In genomic region chr20:45993197-45993951, GRCh38 we compare ENCODE assay signal across 13 cellular contexts. TPM values are rescaled to one million over a fixed set of nuclear protein-coding genes. Genes with fewer than 3 reads are reported as not detected.
DNase-seq lines count a peak whose midpoint lies in the region; ATAC-seq and TF ChIP-seq lines count a peak whose summit lies in the region.
"Had no signal": no experiment of that assay in that cellular context is flagged by ENCODE, and none has a peak within 500 bp of the region (broad histone marks: within the 10 kb centered on the region; RNA-seq: fewer than 3 reads in every experiment).

No MANE protein-coding gene starts in this region.

- peaks cover 20% of the 10 kb centered on the region for H3K4me1 ChIP-seq in Panc1 (ENCODE audit: control insufficient read depth, insufficient read depth, low read length)

- peaks cover 40% of the 10 kb centered on the region for H3K4me1 Mint-ChIP-seq in activated T-cell treated with anti-CD3 and anti-CD28 coated beads, Interleukin-2, amount 50 U/mL, for 72 hours (ENCODE audit: low read depth)
- peaks cover 21% of the 10 kb centered on the region for H3K4me1 Mint-ChIP-seq in activated T-cell treated with anti-CD3 and anti-CD28 coated beads, Interleukin-2, amount 50 U/mL, for 24 hours (ENCODE audit: low read depth)
- H3K4me1 Mint-ChIP-seq in type B pancreatic cell (ENCODE audit: unreplicated experiment) = peaks cover 7% of the 10 kb centered on the region
- peaks cover 6% of the 10 kb centered on the region for H3K4me1 Mint-ChIP-seq in osteocyte (ENCODE audit: unreplicated experiment)

- intact Hi-C loops in Panc1 (cut with micrococcal nuclease; ENCODE audit: unreplicated experiment) (no loop called here), dorsolateral prefrontal cortex (cut with DNase I) (no loop called here)

- H3K9me3 Mint-ChIP-seq in activated T-cell treated with anti-CD3 and anti-CD28 coated beads, Interleukin-2, amount 50 U/mL, for 72 hours = no peaks in the 10 kb centered on the region
- no peaks in the 10 kb centered on the region for H3K9me3 Mint-ChIP-seq in activated T-cell treated with anti-CD3 and anti-CD28 coated beads, Interleukin-2, amount 50 U/mL, for 24 hours
- H3K9me3 Mint-ChIP-seq in type B pancreatic cell (no peaks in the 10 kb centered on the region), osteocyte (ENCODE audit: unreplicated experiment) (no peaks in the 10 kb centered on the region)
- H3K9me3 Mint-ChIP-seq: CD4-positive, CD25-positive, alpha-beta regulatory T cell had no signal

- TF ChIP-seq CTCF in Panc1 (IDR thresholded peaks at IDR 0.05) = no peak
- TF ChIP-seq CTCF in epithelial cell of proximal tubule (conservative IDR thresholded peaks at IDR 0.05; ENCODE audit: low read depth, low read length) = no peak
- TF ChIP-seq CTCF in type B pancreatic cell (conservative IDR thresholded peaks at IDR 0.05) = no peak
- no peak for TF ChIP-seq CTCF in osteocyte (IDR thresholded peaks at IDR 0.05)
- no peak for TF ChIP-seq CTCF in dorsolateral prefrontal cortex (IDR thresholded peaks at IDR 0.05 in 54 of 56, conservative IDR thresholded peaks at IDR 0.05 in 2 of 56; ENCODE audit: low read depth in 1 of 56, partially characterized antibody in 56 of 56)

- H3K4me3 Mint-ChIP-seq in activated T-cell treated with anti-CD3 and anti-CD28 coated beads, Interleukin-2, amount 50 U/mL, for 72 hours = no peak overlapping the region
- H3K4me3 Mint-ChIP-seq in activated T-cell treated with anti-CD3 and anti-CD28 coated beads, Interleukin-2, amount 50 U/mL, for 24 hours = no peak overlapping the region
- H3K4me3 Mint-ChIP-seq in type B pancreatic cell (peak overlapping the region; percentile 44), osteocyte (ENCODE audit: unreplicated experiment) (no peak overlapping the region)
- H3K4me3 Mint-ChIP-seq: CD4-positive, CD25-positive, alpha-beta regulatory T cell had no signal

- in situ Hi-C loops in Panc1 (cut with HindIII; ENCODE audit: low pct_unique_long_range_greater_than_20kb, low sequenced_read_pairs) = no loop called here

- peak; percentile 83 to 89 for ATAC-seq in activated T-cell treated with anti-CD3 and anti-CD28 coated beads, Interleukin-2, amount 50 U/mL, for 72 hours (replicated peaks in 1 of 2)
- ATAC-seq in Panc1 (peak; percentile 96), HG03432 (IDR thresholded peaks at IDR 0.05; ENCODE audit: unreplicated experiment) (no peak)

- CTCF ChIA-PET in Panc1 (lab: Charles Lee) = no interaction called here

- H3K27me3 ChIP-seq in Panc1 (ENCODE audit: control insufficient read depth, insufficient read depth, low read length) = no peaks in the 10 kb centered on the region
- H3K27me3 ChIP-seq in dorsolateral prefrontal cortex = peaks cover 0 to 42% (median 0%) of the 10 kb centered on the region in 45 donors

- H3K9me3 ChIP-seq in Panc1 (ENCODE audit: control insufficient read depth, insufficient read depth, low read depth, low read length) = no peaks in the 10 kb centered on the region

- H3K27me3 Mint-ChIP-seq in activated T-cell treated with anti-CD3 and anti-CD28 coated beads, Interleukin-2, amount 50 U/mL, for 72 hours (ENCODE audit: low read depth) = peaks cover 11% of the 10 kb centered on the region
- H3K27me3 Mint-ChIP-seq in activated T-cell treated with anti-CD3 and anti-CD28 coated beads, Interleukin-2, amount 50 U/mL, for 24 hours = peaks cover 4% of the 10 kb centered on the region
- H3K27me3 Mint-ChIP-seq in type B pancreatic cell (peaks cover 7% of the 10 kb centered on the region), osteocyte (ENCODE audit: unreplicated experiment) (peaks cover 23% of the 10 kb centered on the region)

- H3K4me3 ChIP-seq in Panc1 (ENCODE audit: low read depth in 2 of 2, low read length in 2 of 2) (no peak overlapping the region), epithelial cell of proximal tubule (ENCODE audit: low read depth, low read length) (no peak overlapping the region), dorsolateral prefrontal cortex (no peak overlapping the region)

- H3K36me3 ChIP-seq in Panc1 (ENCODE audit: control insufficient read depth, insufficient read depth, low read length) = no peaks in the 10 kb centered on the region

- H3K27ac ChIP-seq in Panc1 (ENCODE audit: low read length) (peak overlapping the region; percentile 40), dorsolateral prefrontal cortex (no peak overlapping the region)

- no peaks in the 10 kb centered on the region for H3K36me3 Mint-ChIP-seq in activated T-cell treated with anti-CD3 and anti-CD28 coated beads, Interleukin-2, amount 50 U/mL, for 72 hours (ENCODE audit: insufficient read depth in 2 of 2)
- no peaks in the 10 kb centered on the region for H3K36me3 Mint-ChIP-seq in activated T-cell treated with anti-CD3 and anti-CD28 coated beads, Interleukin-2, amount 50 U/mL, for 24 hours (ENCODE audit: low read depth)
- H3K36me3 Mint-ChIP-seq in type B pancreatic cell (no peaks in the 10 kb centered on the region), osteocyte (ENCODE audit: unreplicated experiment) (no peaks in the 10 kb centered on the region)
- H3K36me3 Mint-ChIP-seq: CD4-positive, CD25-positive, alpha-beta regulatory T cell had no signal

- BruUV-seq in Panc1 (replicated peaks; lab: Mats Ljungman, UMichigan) = no TSS peak

- POLR2A ChIA-PET in Panc1 (lab: Charles Lee) = interaction anchor here (0.6 kb wide), 2 partner anchors 58 to 213 kb away, joined by 5 to 7 read pairs; no protein-coding TSS in a partner anchor

- DNase-seq in activated T-cell treated with anti-CD3 and anti-CD28 coated beads, Interleukin-2, amount 50 U/mL, for 72 hours = no peak
- no peak for DNase-seq in activated T-cell treated with anti-CD3 and anti-CD28 coated beads, Interleukin-2, amount 50 U/mL, for 24 hours
- DNase-seq in Panc1 (ENCODE audit: low read depth, low spot score) (no peak), epithelial cell of proximal tubule (ENCODE audit: low read depth) (peak; percentile 20), type B pancreatic cell (ENCODE audit: extremely low spot score, unreplicated experiment) (no peak), osteocyte (ENCODE audit: extremely low spot score, unreplicated experiment) (no peak), dorsolateral prefrontal cortex (no peak)
- DNase-seq: activated gamma-delta T cell; H7; NCI-H2171; stimulated activated CD4-positive, alpha-beta T cell treated with anti-CD3 and anti-CD28 coated beads, Interleukin-2, amount 100 ng/mL, for 24 hours had no signal

- no peak overlapping the region for H3K27ac Mint-ChIP-seq in activated T-cell treated with anti-CD3 and anti-CD28 coated beads, Interleukin-2, amount 50 U/mL, for 72 hours
- H3K27ac Mint-ChIP-seq in activated T-cell treated with anti-CD3 and anti-CD28 coated beads, Interleukin-2, amount 50 U/mL, for 24 hours = no peak overlapping the region
- H3K27ac Mint-ChIP-seq in type B pancreatic cell (peak overlapping the region; percentile 86), osteocyte (ENCODE audit: unreplicated experiment) (no peak overlapping the region)
- H3K27ac Mint-ChIP-seq: CD4-positive, CD25-positive, alpha-beta regulatory T cell had no signal

RNA-seq across cellular contexts. Expression of gene MMP9, which starts 15.3 kb away (rescaled TPM):
- under 1 TPM in 1 of 2 donors, not detected in 1; 0.14 TPM for total RNA-seq in activated T-cell treated with anti-CD3 and anti-CD28 coated beads, Interleukin-2, amount 50 U/mL, for 72 hours
- total RNA-seq in Panc1 (2021; ENCODE audit: unreplicated experiment) (0.26 TPM), epithelial cell of proximal tubule (0.80 and 1.4 TPM in 2 replicates), type B pancreatic cell (ENCODE audit: low replicate concordance) (0.53 TPM in 1 of 2 replicates, not detected in the other), osteocyte (not detected in 2 replicates), dorsolateral prefrontal cortex (10 to 100 TPM in 1 of 120 experiments, 1 to 10 TPM in 34, under 1 TPM in 42, not detected in 43; 0.17 to 18.4 (median 0.84) TPM)
- polyA plus RNA-seq in Panc1 (2012; ENCODE audit: insufficient read length) = 0.62 TPM
- polyA plus RNA-seq: CD4-positive, CD25-positive, alpha-beta regulatory T cell had no signal

RNA-seq across cellular contexts. Expression of gene ZNF335, which starts 21.4 kb away (rescaled TPM):
- 10 to 100 TPM; 28.4 to 29.8 TPM for total RNA-seq in activated T-cell treated with anti-CD3 and anti-CD28 coated beads, Interleukin-2, amount 50 U/mL, for 72 hours
- 31.1 TPM for total RNA-seq in Panc1 (2021; ENCODE audit: unreplicated experiment)
- polyA plus RNA-seq in Panc1 (2012; ENCODE audit: insufficient read length) = 25.2 TPM
- total RNA-seq in epithelial cell of proximal tubule = 14.9 and 16.0 TPM in 2 replicates
- total RNA-seq in type B pancreatic cell (ENCODE audit: low replicate concordance) = 19.9 and 23.6 TPM in 2 replicates
- 23.9 and 24.6 TPM in 2 replicates for total RNA-seq in osteocyte
- total RNA-seq in dorsolateral prefrontal cortex = 10 to 100 TPM; 20.9 to 40.0 (median 26.7) TPM

RNA-seq across cellular contexts. Expression of gene SLC12A5, which starts 35.6 kb away (rescaled TPM):
- total RNA-seq in activated T-cell treated with anti-CD3 and anti-CD28 coated beads, Interleukin-2, amount 50 U/mL, for 72 hours = 1 to 10 TPM; 1.2 to 3.2 TPM
- 11.8 TPM for total RNA-seq in Panc1 (2021; ENCODE audit: unreplicated experiment)
- 29.7 TPM for polyA plus RNA-seq in Panc1 (2012; ENCODE audit: insufficient read length)
- total RNA-seq in epithelial cell of proximal tubule = not detected in 2 replicates
- total RNA-seq in type B pancreatic cell (ENCODE audit: low replicate concordance) = 3.1 and 5.1 TPM in 2 replicates
- 1.7 TPM in 1 of 2 replicates, not detected in the other for total RNA-seq in osteocyte
- 100 to 1,000 TPM in 119 of 120 experiments, 10 to 100 TPM in 1; 95.7 to 439 (median 309) TPM for total RNA-seq in dorsolateral prefrontal cortex
- total RNA-seq: CD4-positive, CD25-positive, alpha-beta regulatory T cell had no signal
- polyA plus RNA-seq: CD4-positive, CD25-positive, alpha-beta regulatory T cell had no signal

RNA-seq across cellular contexts. Expression of gene PCIF1, which starts 58.9 kb away (rescaled TPM):
- total RNA-seq in activated T-cell treated with anti-CD3 and anti-CD28 coated beads, Interleukin-2, amount 50 U/mL, for 72 hours = 10 to 100 TPM; 38.7 to 42.0 TPM
- total RNA-seq in Panc1 (2021; ENCODE audit: unreplicated experiment) = 24.6 TPM
- polyA plus RNA-seq in Panc1 (2012; ENCODE audit: insufficient read length) = 34.8 TPM
- 17.9 and 18.3 TPM in 2 replicates for total RNA-seq in epithelial cell of proximal tubule
- total RNA-seq in type B pancreatic cell (ENCODE audit: low replicate concordance) = 35.0 and 37.6 TPM in 2 replicates
- 34.6 and 42.1 TPM in 2 replicates for total RNA-seq in osteocyte
- total RNA-seq in dorsolateral prefrontal cortex = 10 to 100 TPM; 20.4 to 44.7 (median 32.2) TPM
